ENCODE assay signal across 1 cellular context in genomic region chr12:26001530-26001929, GRCh38.
TF ChIP-seq lines count a peak whose summit lies in the region.

No MANE protein-coding gene starts in this region.

TF ChIP-seq in neural cell, 6 proteins besides CTCF, POLR2A, EP300 and RAD21 (continued from another document):
- TF ChIP-seq REST (IDR thresholded peaks at IDR 0.05; ENCODE audit: borderline replicate concordance) = no peak
- TF ChIP-seq SMC3 (conservative IDR thresholded peaks at IDR 0.05; ENCODE audit: poor library complexity) = no peak
